Comparison of ENCODE assay signal across 23 cellular contexts in genomic region chr1:183894290-183894565, GRCh38.
"Had no signal": no experiment of that assay in that cellular context is flagged by ENCODE, and none has a peak within 500 bp of the region (broad histone marks: within the 10 kb centered on the region; RNA-seq: fewer than 3 reads in every experiment).

No MANE protein-coding gene starts in this region.

- H3K27ac ChIP-seq: SJSA1, SK-N-MC had no signal

- DNase-seq: IMR-90, Karpas-422, KG1, MG63, NCI-H1092, NCI-H1105 treated with DMSO at 0.1 percent for 48 hours, NCI-H1417 treated with DMSO at 0.1 percent for 48 hours, NCI-H146, NCI-H1694 treated with DMSO at 0.1 percent for 48 hours, NCI-H1930, NCI-H2081, NCI-H2107, NCI-H226, NCI-H446, NCI-H510A, NCI-H524 treated with DMSO at 0.1 percent for 48 hours, NCI-H774, Right ventricle myocardium superior, RPMI8226, SIG-M5 had no signal

- H3K27me3 ChIP-seq: MG63, SJSA1 had no signal

- H3K4me1 ChIP-seq: SJSA1 had no signal

- H3K9me3 ChIP-seq: MG63, SJSA1 had no signal

- H3K36me3 ChIP-seq: MG63 had no signal

- ATAC-seq: HepG2 had no signal

- H3K4me3 ChIP-seq: MG63, SJSA1, SK-N-MC had no signal
